In the genomic region with DNA sequence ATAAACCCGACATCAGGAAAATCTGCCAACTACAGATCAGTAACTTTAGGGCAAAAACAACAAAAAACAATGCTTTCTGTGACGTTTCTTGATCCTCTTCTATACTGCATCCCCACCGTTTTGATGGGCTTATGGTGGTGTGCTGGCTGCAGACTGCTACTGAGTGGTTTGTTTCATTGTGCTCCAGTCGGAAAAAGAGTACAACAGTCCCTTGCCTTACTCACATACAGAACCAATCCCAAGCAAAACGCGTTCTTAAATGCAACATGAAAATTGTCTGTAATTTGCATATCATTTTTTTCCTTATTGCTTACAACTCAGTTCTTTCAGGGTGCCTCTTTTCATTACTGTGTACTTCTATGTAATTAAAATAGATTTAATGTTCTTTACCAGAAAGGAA, we compare ENCODE assay signal across 8 cellular contexts. TPM values are rescaled to one million over a fixed set of nuclear protein-coding genes. Genes with fewer than 3 reads are reported as not detected.
DNase-seq lines count a peak whose midpoint lies in the region; ATAC-seq, FAIRE-seq and TF ChIP-seq lines count a peak whose summit lies in the region.

No MANE protein-coding gene starts in this region.

- CTCF ChIA-PET in AG04449 (lab: Yijun Ruan, JAX), result no interaction called here

- H3K9me3 Mint-ChIP-seq in activated naive CD8-positive, alpha-beta T cell treated with anti-CD3 and anti-CD28 coated beads, Interleukin-2, amount 10 ng/mL, durations not matched to agents 7 days and 5 days, result no peaks in the 10 kb centered on the region

- H3K27me3 ChIP-seq in HL-60 (ENCODE audit: insufficient read depth, poor library complexity, severe bottlenecking), result no peaks in the 10 kb centered on the region
- H3K27me3 ChIP-seq in keratinocyte (ENCODE audit: control insufficient read depth, extremely low read depth, insufficient read depth, low read length), result no peaks in the 10 kb centered on the region

- ATAC-seq in activated naive CD8-positive, alpha-beta T cell treated with anti-CD3 and anti-CD28 coated beads, Interleukin-2, amount 10 ng/mL, durations not matched to agents 7 days and 5 days (ENCODE audit: low read depth), result no peak
- no peak for ATAC-seq in HG02884 (IDR thresholded peaks at IDR 0.05; ENCODE audit: unreplicated experiment)

- peak overlapping the region; percentile 98 for H3K4me3 Mint-ChIP-seq in activated naive CD8-positive, alpha-beta T cell treated with anti-CD3 and anti-CD28 coated beads, Interleukin-2, amount 10 ng/mL, durations not matched to agents 7 days and 5 days

- DNase-seq in AG04449 (ENCODE audit: low read depth, low spot score), result no peak
- no peak for DNase-seq in HL-60 (ENCODE audit: low read depth in 1 of 2, low spot score in 1 of 2)
- no peak for DNase-seq in activated naive CD8-positive, alpha-beta T cell treated with anti-CD3 and anti-CD28 coated beads, Interleukin-2, amount 10 ng/mL, durations not matched to agents 7 days and 5 days
- no peak for DNase-seq in keratinocyte (ENCODE audit: low read depth, low spot score)
- peak; percentile 68 for DNase-seq in superior temporal gyrus (ENCODE audit: extremely low spot score)
- no peak for DNase-seq in H4 (ENCODE audit: low spot score)
- DNase-seq in central memory CD4-positive, alpha-beta T cell, result no peak

- no peaks in the 10 kb centered on the region for H4K20me1 ChIP-seq in keratinocyte (ENCODE audit: control insufficient read depth, extremely low read depth, insufficient read depth, low read length)

- no peak for FAIRE-seq in keratinocyte (lab: Jason Lieb, UNC)

- no peak overlapping the region for H3K9ac ChIP-seq in keratinocyte (ENCODE audit: control insufficient read depth, extremely low read depth, insufficient read depth, low read length)

- no peaks in the 10 kb centered on the region for H3K36me3 ChIP-seq in keratinocyte (ENCODE audit: control insufficient read depth in 2 of 2, extremely low read depth in 1 of 2, insufficient read depth in 2 of 2, low read length in 2 of 2)

- H2AFZ ChIP-seq in keratinocyte (ENCODE audit: control insufficient read depth, low read length), result no peak overlapping the region

- POLR2A ChIA-PET in AG04449 (lab: Yijun Ruan, JAX), result no interaction called here
- POLR2A ChIA-PET in activated naive CD8-positive, alpha-beta T cell treated with anti-CD3 and anti-CD28 coated beads, Interleukin-2, amount 10 ng/mL, durations not matched to agents 7 days and 5 days (lab: Charles Lee), result no interaction called here

- H3K4me2 ChIP-seq in keratinocyte (ENCODE audit: control insufficient read depth, extremely low read depth, insufficient read depth, low read depth, low read length), result peak overlapping the region; percentile 96

- no peaks in the 10 kb centered on the region for H3K9me1 ChIP-seq in keratinocyte (ENCODE audit: control insufficient read depth, extremely low read depth, insufficient read depth, low read length)

- dilution Hi-C loops in keratinocyte (cut with MboI; ENCODE audit: extremely low pct_ligation_motif_present, low sequenced_read_pairs), result no loop called here

- H3K27me3 Mint-ChIP-seq in activated naive CD8-positive, alpha-beta T cell treated with anti-CD3 and anti-CD28 coated beads, Interleukin-2, amount 10 ng/mL, durations not matched to agents 7 days and 5 days, result no peaks in the 10 kb centered on the region

- H3K9me3 ChIP-seq in keratinocyte (ENCODE audit: control insufficient read depth, low read depth, low read length), result no peaks in the 10 kb centered on the region

- H3K4me3 ChIP-seq in AG04449 (ENCODE audit: low read depth, low read length) (peak overlapping the region; percentile 91), HL-60 (replicated peaks; ENCODE audit: insufficient read depth, low read length) (peak overlapping the region; percentile 58), keratinocyte (ENCODE audit: control insufficient read depth in 2 of 3, extremely low read depth in 1 of 3, insufficient read depth in 2 of 3, low read depth in 1 of 3, low read length in 3 of 3) (peak overlapping the region in 2 of 3 experiments; percentile 2 to 79)

- H3K4me1 ChIP-seq in keratinocyte (ENCODE audit: control insufficient read depth, extremely low read depth, insufficient read depth, low read length), result peaks cover 24% of the 10 kb centered on the region

- peaks cover 33% of the 10 kb centered on the region for H3K4me1 Mint-ChIP-seq in activated naive CD8-positive, alpha-beta T cell treated with anti-CD3 and anti-CD28 coated beads, Interleukin-2, amount 10 ng/mL, durations not matched to agents 7 days and 5 days

- H3K27ac Mint-ChIP-seq in activated naive CD8-positive, alpha-beta T cell treated with anti-CD3 and anti-CD28 coated beads, Interleukin-2, amount 10 ng/mL, durations not matched to agents 7 days and 5 days, result peak overlapping the region; percentile 98

- peak overlapping the region; percentile 96 for H3K27ac ChIP-seq in HL-60 (replicated peaks)
- H3K27ac ChIP-seq in keratinocyte (ENCODE audit: control insufficient read depth, insufficient read depth, low read length), result no peak overlapping the region

- TF ChIP-seq CTCF in AG04449 (IDR thresholded peaks at IDR 0.05; ENCODE audit: insufficient read depth, low read length, missing control alignments), result no peak
- no peak for TF ChIP-seq CTCF in HL-60 (IDR thresholded peaks at IDR 0.05; ENCODE audit: insufficient read depth, low read length)
- no peak for TF ChIP-seq CTCF in keratinocyte (optimal IDR thresholded peaks at IDR 0.05 in 1 of 3, IDR thresholded peaks at IDR 0.05 in 1 of 3, conservative IDR thresholded peaks at IDR 0.05 in 1 of 3; ENCODE audit: extremely low read depth in 1 of 3, insufficient read depth in 2 of 3, low read length in 3 of 3)

- peaks cover 61% of the 10 kb centered on the region for H3K79me2 ChIP-seq in keratinocyte (ENCODE audit: control insufficient read depth, insufficient read depth, low read length)

- peaks cover 6% of the 10 kb centered on the region for H3K36me3 Mint-ChIP-seq in activated naive CD8-positive, alpha-beta T cell treated with anti-CD3 and anti-CD28 coated beads, Interleukin-2, amount 10 ng/mL, durations not matched to agents 7 days and 5 days

RNA-seq across cellular contexts. Expression of a gene that starts 2.3 kb away (rescaled TPM):
- 10 to 100 TPM; 22.5 to 26.0 TPM for total RNA-seq in activated naive CD8-positive, alpha-beta T cell treated with anti-CD3 and anti-CD28 coated beads, Interleukin-2, amount 10 ng/mL, durations not matched to agents 7 days and 5 days
- polyA plus RNA-seq in keratinocyte, result 4.0 to 7.1 TPM (median 5.3 TPM) in 3 replicates
- 2.5 TPM for polyA plus RNA-seq in keratinocyte (2011; ENCODE audit: low read depth)
- polyA plus RNA-seq in keratinocyte (2011; cell fraction: cytosol; rRNA removed), result 3.8 and 5.1 TPM in 2 replicates
- 9.2 and 10.9 TPM in 2 replicates for polyA plus RNA-seq in keratinocyte (2011; cell fraction: nucleus; rRNA removed)
- polyA plus RNA-seq in keratinocyte (2012; ENCODE audit: low replicate concordance), result 3.8 and 5.8 TPM in 2 replicates
- 10.6 to 15.9 TPM (median 14.6 TPM) in 3 replicates for polyA minus RNA-seq in keratinocyte
- 6.9 TPM for polyA minus RNA-seq in keratinocyte (2011; cell fraction: cytosol; rRNA and poly(A)+ RNA removed)
- polyA minus RNA-seq in keratinocyte (2011; cell fraction: nucleus; rRNA and poly(A)+ RNA removed), result 9.5 and 15.9 TPM in 2 replicates
- total RNA-seq in H4 (2014; rRNA removed; shearing (Covaris generic)), result 4.6 and 6.1 TPM in 2 replicates

Comparison
In these comparisons a context has a peak if more than half of its experiments do, and no peak if none do; other contexts are left out.
1. H3K4me3 ChIP-seq: peak in every context shown above with its lines; median percentile 91 in AG04449; 58 in HL-60; 40 in keratinocyte.